ENCODE assay signal across 9 cellular contexts in the genomic region with DNA sequence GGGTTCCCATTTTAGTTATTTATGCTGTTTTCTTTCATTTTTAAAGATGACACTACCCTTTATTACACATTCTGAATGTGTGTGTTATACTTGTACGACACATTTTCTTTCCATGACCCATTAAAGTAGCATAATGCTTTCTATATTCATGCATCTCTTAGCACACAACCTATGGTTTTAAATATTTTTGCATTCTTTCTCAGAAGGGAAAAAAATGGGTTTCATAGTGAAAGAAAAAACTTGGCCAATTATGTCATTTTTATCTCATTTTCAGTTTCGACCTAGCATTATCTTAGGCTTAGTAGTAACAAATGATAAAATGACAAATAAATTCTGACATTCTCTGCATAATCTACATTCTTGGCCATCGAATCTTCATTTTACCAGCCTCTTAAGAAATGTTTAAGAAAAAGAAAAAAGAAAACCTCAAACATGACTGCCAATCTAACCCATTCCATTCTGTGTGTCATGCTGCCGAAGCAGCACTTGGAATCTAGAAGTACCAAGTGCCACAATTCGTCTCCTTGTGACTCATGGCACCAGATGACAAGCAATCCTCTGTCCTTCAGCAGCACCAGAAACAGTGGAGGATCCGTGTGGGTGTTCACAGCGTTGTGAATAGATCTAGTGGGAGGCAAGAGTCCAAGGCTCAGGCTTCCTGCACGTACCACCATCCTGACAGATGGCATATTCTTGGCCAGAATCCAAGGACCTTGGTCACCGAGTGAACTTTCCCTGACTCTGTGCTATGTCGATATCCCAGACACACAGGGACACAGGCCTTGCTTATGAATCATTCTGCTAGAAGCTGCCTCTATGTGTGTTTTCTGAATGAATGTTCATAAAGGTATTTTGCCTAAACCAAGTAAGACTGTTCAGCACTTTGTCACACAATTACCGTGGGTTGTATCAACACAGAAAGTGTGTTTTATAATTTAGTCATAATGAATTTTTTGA.
DNase-seq lines count a peak whose midpoint lies in the region; ATAC-seq and TF ChIP-seq lines count a peak whose summit lies in the region.
"Had no signal": no experiment of that assay in that cellular context is flagged by ENCODE, and none has a peak within 500 bp of the region (broad histone marks: within the 10 kb centered on the region; RNA-seq: fewer than 3 reads in every experiment).

No MANE protein-coding gene starts in this region.

- POLR2A ChIA-PET in CD8-positive, alpha-beta memory T cell (lab: Charles Lee), result no interaction called here

- H3K4me2 ChIP-seq in fibroblast of lung (ENCODE audit: extremely low read depth, insufficient read depth, low read length), result peak overlapping the region; percentile 82

- H3K4me3 Mint-ChIP-seq in activated T-cell treated with anti-CD3 and anti-CD28 coated beads, Interleukin-2, amount 50 U/mL, for 72 hours, result no peak overlapping the region
- peak overlapping the region; percentile 66 for H3K4me3 Mint-ChIP-seq in osteocyte (ENCODE audit: unreplicated experiment)
- no peak overlapping the region for H3K4me3 Mint-ChIP-seq in CD8-positive, alpha-beta memory T cell

- H3K27me3 Mint-ChIP-seq in activated T-cell treated with anti-CD3 and anti-CD28 coated beads, Interleukin-2, amount 50 U/mL, for 72 hours (ENCODE audit: low read depth), result no peaks in the 10 kb centered on the region
- no peaks in the 10 kb centered on the region for H3K27me3 Mint-ChIP-seq in osteocyte (ENCODE audit: unreplicated experiment)
- H3K27me3 Mint-ChIP-seq in CD8-positive, alpha-beta memory T cell, result no peaks in the 10 kb centered on the region

- no peak overlapping the region for H3K9ac ChIP-seq in fibroblast of lung (ENCODE audit: insufficient read depth, low read length)

- H3K4me3 ChIP-seq in fibroblast of lung (replicated peaks in 1 of 4; ENCODE audit: control extremely low read depth in 1 of 4, insufficient read depth in 1 of 4, low read depth in 3 of 4, low read length in 4 of 4), result peak overlapping the region in 3 of 4 experiments; percentile 25 to 35 (median 32)
- H3K4me3 ChIP-seq in CD8-positive, alpha-beta memory T cell (ENCODE audit: low read length), result no peak overlapping the region

- ATAC-seq in activated T-cell treated with anti-CD3 and anti-CD28 coated beads, Interleukin-2, amount 50 U/mL, for 72 hours (replicated peaks in 1 of 2), result peak; percentile 51 to 73
- ATAC-seq in HG03045 (IDR thresholded peaks at IDR 0.05; ENCODE audit: unreplicated experiment), result peak; percentile 72

- H3K9me3 ChIP-seq in fibroblast of lung (ENCODE audit: control insufficient read depth, insufficient read depth, low read depth, low read length), result no peaks in the 10 kb centered on the region
- no peaks in the 10 kb centered on the region for H3K9me3 ChIP-seq in CD8-positive, alpha-beta memory T cell (ENCODE audit: low read length)

- no peaks in the 10 kb centered on the region for H4K20me1 ChIP-seq in fibroblast of lung (ENCODE audit: control insufficient read depth, extremely low read depth, insufficient read depth, low read length)

- no peak for DNase-seq in activated T-cell treated with anti-CD3 and anti-CD28 coated beads, Interleukin-2, amount 50 U/mL, for 72 hours
- no peak for DNase-seq in activated T-cell treated with anti-CD3 and anti-CD28 coated beads, Interleukin-2, amount 50 U/mL, for 1 hour
- DNase-seq in RKO (ENCODE audit: low spot score) (peak; percentile 82), fibroblast of lung (ENCODE audit: low read depth in 2 of 2) (peak; percentile 88 to 99), osteocyte (ENCODE audit: extremely low spot score, unreplicated experiment) (no peak), 8988T (no peak)
- no peak for DNase-seq in CD8-positive, alpha-beta memory T cell
- DNase-seq: DND-41 had no signal

- no peaks in the 10 kb centered on the region for H3K36me3 Mint-ChIP-seq in activated T-cell treated with anti-CD3 and anti-CD28 coated beads, Interleukin-2, amount 50 U/mL, for 72 hours (ENCODE audit: insufficient read depth in 2 of 2)
- H3K36me3 Mint-ChIP-seq in osteocyte (ENCODE audit: unreplicated experiment), result no peaks in the 10 kb centered on the region
- H3K36me3 Mint-ChIP-seq in CD8-positive, alpha-beta memory T cell, result no peaks in the 10 kb centered on the region

- TF ChIP-seq CTCF in fibroblast of lung (conservative IDR thresholded peaks at IDR 0.05 in 1 of 2, IDR thresholded peaks at IDR 0.05 in 1 of 2; ENCODE audit: low read depth in 1 of 2, low read length in 2 of 2) (no peak), osteocyte (IDR thresholded peaks at IDR 0.05) (no peak)

- H2AFZ ChIP-seq in fibroblast of lung (ENCODE audit: low read length), result no peak overlapping the region

- H3K4me1 ChIP-seq in fibroblast of lung (ENCODE audit: control insufficient read depth, extremely low read depth, insufficient read depth, low read length), result peaks cover 5% of the 10 kb centered on the region
- H3K4me1 ChIP-seq in CD8-positive, alpha-beta memory T cell (ENCODE audit: insufficient read depth, low read length), result no peaks in the 10 kb centered on the region

- H3K27ac Mint-ChIP-seq in activated T-cell treated with anti-CD3 and anti-CD28 coated beads, Interleukin-2, amount 50 U/mL, for 72 hours, result no peak overlapping the region
- H3K27ac Mint-ChIP-seq in osteocyte (ENCODE audit: unreplicated experiment), result peak overlapping the region; percentile 93
- no peak overlapping the region for H3K27ac Mint-ChIP-seq in CD8-positive, alpha-beta memory T cell

- H3K27me3 ChIP-seq in fibroblast of lung (ENCODE audit: control insufficient read depth, insufficient read depth, low read length), result no peaks in the 10 kb centered on the region
- no peaks in the 10 kb centered on the region for H3K27me3 ChIP-seq in CD8-positive, alpha-beta memory T cell (ENCODE audit: insufficient read depth, low read length, poor library complexity, severe bottlenecking)

- H3K79me2 ChIP-seq in fibroblast of lung (ENCODE audit: control insufficient read depth, insufficient read depth, low read length), result no peaks in the 10 kb centered on the region

- H3K9me3 Mint-ChIP-seq in activated T-cell treated with anti-CD3 and anti-CD28 coated beads, Interleukin-2, amount 50 U/mL, for 72 hours, result peaks cover 1 to 3% of the 10 kb centered on the region in 2 donors
- no peaks in the 10 kb centered on the region for H3K9me3 Mint-ChIP-seq in osteocyte (ENCODE audit: unreplicated experiment)
- peaks cover 0 to 7% (median 0%) of the 10 kb centered on the region in 5 donors for H3K9me3 Mint-ChIP-seq in CD8-positive, alpha-beta memory T cell

- H3K4me1 Mint-ChIP-seq in activated T-cell treated with anti-CD3 and anti-CD28 coated beads, Interleukin-2, amount 50 U/mL, for 72 hours (ENCODE audit: low read depth), result no peaks in the 10 kb centered on the region
- H3K4me1 Mint-ChIP-seq in osteocyte (ENCODE audit: unreplicated experiment), result peaks cover 46% of the 10 kb centered on the region
- no peaks in the 10 kb centered on the region for H3K4me1 Mint-ChIP-seq in CD8-positive, alpha-beta memory T cell

- CTCF ChIA-PET in CD8-positive, alpha-beta memory T cell (lab: Charles Lee), result no interaction called here

- H3K36me3 ChIP-seq in fibroblast of lung (ENCODE audit: control insufficient read depth, insufficient read depth, low read length), result no peaks in the 10 kb centered on the region
- H3K36me3 ChIP-seq in CD8-positive, alpha-beta memory T cell (ENCODE audit: insufficient read depth, low read length), result no peaks in the 10 kb centered on the region

- peak overlapping the region; percentile 40 for H3K27ac ChIP-seq in fibroblast of lung (ENCODE audit: insufficient read depth, low read length)
- no peak overlapping the region for H3K27ac ChIP-seq in CD8-positive, alpha-beta memory T cell (ENCODE audit: low read depth, low read length)

Comparison
In these comparisons a context has a peak if more than half of its experiments do, and no peak if none do; other contexts are left out.
1. DNase-seq: peak in RKO (single experiment) and fibroblast of lung (2 of 2); none in activated T-cell treated with anti-CD3 and anti-CD28 coated beads, Interleukin-2, amount 50 U/mL, for 72 hours (0 of 2), activated T-cell treated with anti-CD3 and anti-CD28 coated beads, Interleukin-2, amount 50 U/mL, for 1 hour (single experiment), osteocyte (single experiment), CD8-positive, alpha-beta memory T cell (0 of 5) and 8988T (single experiment).